In genomic region chr10:5953676-5954075, GRCh38 we compare ENCODE assay signal across 25 cellular contexts. TPM values are rescaled to one million over a fixed set of nuclear protein-coding genes. Genes with fewer than 3 reads are reported as not detected.
"Had no signal": no experiment of that assay in that cellular context is flagged by ENCODE, and none has a peak within 500 bp of the region (broad histone marks: within the 10 kb centered on the region; RNA-seq: fewer than 3 reads in every experiment).

No MANE protein-coding gene starts in this region.

- H3K27ac Mint-ChIP-seq: activated CD8-positive, alpha-beta memory T cell treated with anti-CD3 and anti-CD28 coated beads, Interleukin-2, amount 10 ng/mL, durations not matched to agents 7 days and 5 days; activated CD8-positive, alpha-beta T cell treated with anti-CD3 and anti-CD28 coated beads, Interleukin-2, amount 10 ng/mL, durations not matched to agents 7 days and 5 days; activated naive CD4-positive, alpha-beta T cell treated with anti-CD3 and anti-CD28 coated beads for 36 hours; activated naive CD8-positive, alpha-beta T cell treated with anti-CD3 and anti-CD28 coated beads, Interleukin-2, amount 10 ng/mL, durations not matched to agents 7 days and 5 days; activated T-cell treated with anti-CD3 and anti-CD28 coated beads, Interleukin-2, amount 50 U/mL, for 72 hours; dendritic cell treated with granulocyte-macrophage colony-stimulating factor and Interleukin-4, amounts not matched to agents 40 ng/mL and 50 ng/mL, for 4 days; T-helper 1 cell treated with Interleukin-12 subunit alpha and Interleukin-12 subunit beta and Interleukin-4 antibody, amounts not matched to agents 30 μg/mL and 1 μg/mL, for 36 hours; WTC11 had no signal

- H3K27me3 Mint-ChIP-seq: activated CD8-positive, alpha-beta memory T cell treated with anti-CD3 and anti-CD28 coated beads, Interleukin-2, amount 10 ng/mL, durations not matched to agents 7 days and 5 days; activated naive CD8-positive, alpha-beta T cell treated with anti-CD3 and anti-CD28 coated beads, Interleukin-2, amount 10 ng/mL, durations not matched to agents 7 days and 5 days; dendritic cell treated with granulocyte-macrophage colony-stimulating factor and Interleukin-4, amounts not matched to agents 40 ng/mL and 50 ng/mL, for 4 days had no signal

- H3K36me3 Mint-ChIP-seq: WTC11 had no signal

- ATAC-seq: activated CD8-positive, alpha-beta memory T cell treated with anti-CD3 and anti-CD28 coated beads, Interleukin-2, amount 10 ng/mL, durations not matched to agents 7 days and 5 days; activated CD8-positive, alpha-beta T cell treated with anti-CD3 and anti-CD28 coated beads, Interleukin-2, amount 10 ng/mL, durations not matched to agents 7 days and 5 days; activated T-cell treated with anti-CD3 and anti-CD28 coated beads, Interleukin-2, amount 50 U/mL, for 72 hours; foreskin keratinocyte; heart right ventricle; pancreas; psoas muscle had no signal

- H3K4me3 Mint-ChIP-seq: activated CD8-positive, alpha-beta memory T cell treated with anti-CD3 and anti-CD28 coated beads, Interleukin-2, amount 10 ng/mL, durations not matched to agents 7 days and 5 days; activated CD8-positive, alpha-beta T cell treated with anti-CD3 and anti-CD28 coated beads, Interleukin-2, amount 10 ng/mL, durations not matched to agents 7 days and 5 days; activated naive CD4-positive, alpha-beta T cell treated with anti-CD3 and anti-CD28 coated beads for 36 hours; activated naive CD8-positive, alpha-beta T cell treated with anti-CD3 and anti-CD28 coated beads, Interleukin-2, amount 10 ng/mL, durations not matched to agents 7 days and 5 days; activated T-cell treated with anti-CD3 and anti-CD28 coated beads, Interleukin-2, amount 50 U/mL, for 72 hours; dendritic cell treated with granulocyte-macrophage colony-stimulating factor and Interleukin-4, amounts not matched to agents 40 ng/mL and 50 ng/mL, for 4 days; neural crest cell; T-helper 1 cell treated with Interleukin-12 subunit alpha and Interleukin-12 subunit beta and Interleukin-4 antibody, amounts not matched to agents 30 μg/mL and 1 μg/mL, for 36 hours; WTC11 had no signal

- H3K9me3 Mint-ChIP-seq: activated naive CD4-positive, alpha-beta T cell treated with anti-CD3 and anti-CD28 coated beads for 36 hours; activated naive CD8-positive, alpha-beta T cell treated with anti-CD3 and anti-CD28 coated beads, Interleukin-2, amount 10 ng/mL, durations not matched to agents 7 days and 5 days; activated T-cell treated with anti-CD3 and anti-CD28 coated beads, Interleukin-2, amount 50 U/mL, for 72 hours; dendritic cell treated with granulocyte-macrophage colony-stimulating factor and Interleukin-4, amounts not matched to agents 40 ng/mL and 50 ng/mL, for 4 days; neural crest cell; T-helper 1 cell treated with Interleukin-12 subunit alpha and Interleukin-12 subunit beta and Interleukin-4 antibody, amounts not matched to agents 30 μg/mL and 1 μg/mL, for 36 hours; WTC11 had no signal

- DNase-seq: activated CD4-positive, alpha-beta T cell treated with anti-CD3 and anti-CD28 coated beads for 1 hour; activated CD4-positive, alpha-beta T cell treated with anti-CD3 and anti-CD28 coated beads, Interleukin-2, amount 50 U/mL, for 1 hour; activated CD8-positive, alpha-beta memory T cell treated with anti-CD3 and anti-CD28 coated beads, Interleukin-2, amount 10 ng/mL, durations not matched to agents 7 days and 5 days; activated CD8-positive, alpha-beta T cell treated with anti-CD3 and anti-CD28 coated beads, Interleukin-2, amount 10 ng/mL, durations not matched to agents 7 days and 5 days; activated effector memory CD4-positive, alpha-beta T cell treated with anti-CD3 and anti-CD28 coated beads, Interleukin-2, amount 50 U/mL, for 16 hours; activated naive CD4-positive, alpha-beta T cell treated with anti-CD3 and anti-CD28 coated beads for 36 hours; activated naive CD8-positive, alpha-beta T cell treated with anti-CD3 and anti-CD28 coated beads, Interleukin-2, amount 10 ng/mL, durations not matched to agents 7 days and 5 days; activated T-cell treated with anti-CD3 and anti-CD28 coated beads, Interleukin-2, amount 50 U/mL, for 72 hours; amniotic stem cell; central memory CD4-positive, alpha-beta T cell; foreskin keratinocyte; heart right ventricle; left ventricle myocardium inferior; nucleus accumbens; psoas muscle; SK-N-SH; stimulated activated naive CD4-positive, alpha-beta T cell treated with Interleukin-2 at 50 U/mL for 16 hours; SW 1271; testis; transverse colon had no signal

- H3K4me1 Mint-ChIP-seq: activated CD8-positive, alpha-beta memory T cell treated with anti-CD3 and anti-CD28 coated beads, Interleukin-2, amount 10 ng/mL, durations not matched to agents 7 days and 5 days; activated naive CD8-positive, alpha-beta T cell treated with anti-CD3 and anti-CD28 coated beads, Interleukin-2, amount 10 ng/mL, durations not matched to agents 7 days and 5 days had no signal

RNA-seq across cellular contexts. Expression of gene IL15RA, which starts 23.7 kb away (rescaled TPM):
- total RNA-seq: neural crest cell had no signal
